In genomic region chr17:75535119-75535537, GRCh38 we compare ENCODE assay signal across 10 cellular contexts. TPM values are rescaled to one million over a fixed set of nuclear protein-coding genes. Genes with fewer than 3 reads are reported as not detected.
DNase-seq lines count a peak whose midpoint lies in the region; ATAC-seq and TF ChIP-seq lines count a peak whose summit lies in the region.
"Had no signal": no experiment of that assay in that cellular context is flagged by ENCODE, and none has a peak within 500 bp of the region (broad histone marks: within the 10 kb centered on the region; RNA-seq: fewer than 3 reads in every experiment).

No MANE protein-coding gene starts in this region.

- intact Hi-C loops in thyroid gland (cut with DNase I), result no loop called here

- no peaks in the 10 kb centered on the region for H3K9me3 Mint-ChIP-seq in CD4-positive, CD25-positive, alpha-beta regulatory T cell
- no peaks in the 10 kb centered on the region for H3K9me3 Mint-ChIP-seq in T-helper 2 cell treated with Interferon-gamma antibody and Interleukin-4, amounts not matched to agents 5 μg/mL and 100 μg/mL, for 36 hours

- WGBS in thyroid gland, 2 donors, result 82 to 86% methylated on average over 11 to 14 of the region's 15 CpGs

- H3K9me3 ChIP-seq in CD4-positive, CD25-positive, alpha-beta regulatory T cell (ENCODE audit: control insufficient read depth in 2 of 2, low read length in 2 of 2), result no peaks in the 10 kb centered on the region
- H3K9me3 ChIP-seq in thyroid gland, result no peaks in the 10 kb centered on the region
- H3K9me3 ChIP-seq: SJSA1 had no signal

- H3K27me3 Mint-ChIP-seq in CD4-positive, CD25-positive, alpha-beta regulatory T cell, result no peaks in the 10 kb centered on the region
- H3K27me3 Mint-ChIP-seq in T-helper 2 cell treated with Interferon-gamma antibody and Interleukin-4, amounts not matched to agents 5 μg/mL and 100 μg/mL, for 36 hours (ENCODE audit: low read depth), result no peaks in the 10 kb centered on the region

- H3K27me3 ChIP-seq in CD4-positive, CD25-positive, alpha-beta regulatory T cell (ENCODE audit: control insufficient read depth, insufficient read depth, low read length), result no peaks in the 10 kb centered on the region
- no peaks in the 10 kb centered on the region for H3K27me3 ChIP-seq in thyroid gland

- H3K4me3 ChIP-seq in CD4-positive, CD25-positive, alpha-beta regulatory T cell (ENCODE audit: low read depth, low read length), result no peak overlapping the region
- no peak overlapping the region for H3K4me3 ChIP-seq in thyroid gland (replicated peaks in 1 of 3)
- H3K4me3 ChIP-seq: SJSA1 had no signal

- H3K27ac ChIP-seq in CD4-positive, CD25-positive, alpha-beta regulatory T cell (ENCODE audit: insufficient read depth, low read length, poor library complexity, severe bottlenecking), result peak overlapping the region; percentile 69
- H3K27ac ChIP-seq in thyroid gland, result no peak overlapping the region
- H3K27ac ChIP-seq: SJSA1 had no signal

- peak; percentile 13 to 93 (median 55) for DNase-seq in CD4-positive, CD25-positive, alpha-beta regulatory T cell
- peak; percentile 64 for DNase-seq in T-helper 2 cell treated with Interferon-gamma antibody and Interleukin-4, amounts not matched to agents 5 μg/mL and 100 μg/mL, for 36 hours (ENCODE audit: low spot score)
- peak; percentile 39 for DNase-seq in activated naive CD4-positive, alpha-beta T cell treated with anti-CD3 and anti-CD28 coated beads, Interleukin-2, amount 50 U/mL, for 16 hours
- DNase-seq in omental fat pad (ENCODE audit: low spot score), result no peak
- DNase-seq in occipital lobe (lab: John Stamatoyannopoulos, UW), result no peak
- no peak for DNase-seq in thyroid gland
- no peak for DNase-seq in glomerular visceral epithelial cell (ENCODE audit: extremely low spot score)
- DNase-seq in DMS114 treated with DMSO at 0.1 percent for 48 hours (lab: John Stamatoyannopoulos, UW; ENCODE audit: unreplicated experiment), result no peak
- DNase-seq: midbrain had no signal

- TF ChIP-seq CTCF in omental fat pad (IDR thresholded peaks at IDR 0.05), result no peak
- no peak for TF ChIP-seq CTCF in thyroid gland (IDR thresholded peaks at IDR 0.05)

- no peak for TF ChIP-seq POLR2A in thyroid gland (IDR thresholded peaks at IDR 0.05)

- peaks cover 14% of the 10 kb centered on the region for H3K4me1 ChIP-seq in CD4-positive, CD25-positive, alpha-beta regulatory T cell (ENCODE audit: control insufficient read depth, insufficient read depth, low read length, poor library complexity, severe bottlenecking)
- H3K4me1 ChIP-seq in thyroid gland, result peaks cover 0 to 6% of the 10 kb centered on the region in 2 donors
- H3K4me1 ChIP-seq: SJSA1 had no signal

- H3K4me3 Mint-ChIP-seq in CD4-positive, CD25-positive, alpha-beta regulatory T cell, result peak overlapping the region in 3 of 4 donors; percentile 41 to 81 (median 48)
- H3K4me3 Mint-ChIP-seq in T-helper 2 cell treated with Interferon-gamma antibody and Interleukin-4, amounts not matched to agents 5 μg/mL and 100 μg/mL, for 36 hours, result peak overlapping the region; percentile 52

- H3K27ac Mint-ChIP-seq in CD4-positive, CD25-positive, alpha-beta regulatory T cell, result peak overlapping the region; percentile 91 to 98 (median 93)
- peak overlapping the region; percentile 86 for H3K27ac Mint-ChIP-seq in T-helper 2 cell treated with Interferon-gamma antibody and Interleukin-4, amounts not matched to agents 5 μg/mL and 100 μg/mL, for 36 hours

- peaks cover 4% of the 10 kb centered on the region for H3K36me3 Mint-ChIP-seq in CD4-positive, CD25-positive, alpha-beta regulatory T cell
- peaks cover 2% of the 10 kb centered on the region for H3K36me3 Mint-ChIP-seq in T-helper 2 cell treated with Interferon-gamma antibody and Interleukin-4, amounts not matched to agents 5 μg/mL and 100 μg/mL, for 36 hours (ENCODE audit: low read depth)

- H3K4me1 Mint-ChIP-seq in CD4-positive, CD25-positive, alpha-beta regulatory T cell, result peaks cover 0 to 33% (median 20%) of the 10 kb centered on the region in 4 donors
- H3K4me1 Mint-ChIP-seq in T-helper 2 cell treated with Interferon-gamma antibody and Interleukin-4, amounts not matched to agents 5 μg/mL and 100 μg/mL, for 36 hours (ENCODE audit: low read depth), result peaks cover 22% of the 10 kb centered on the region

- H3K36me3 ChIP-seq in CD4-positive, CD25-positive, alpha-beta regulatory T cell (ENCODE audit: control insufficient read depth, insufficient read depth, low read length), result no peaks in the 10 kb centered on the region
- H3K36me3 ChIP-seq in thyroid gland, result no peaks in the 10 kb centered on the region
- H3K36me3 ChIP-seq: SJSA1 had no signal

- ATAC-seq in CD4-positive, CD25-positive, alpha-beta regulatory T cell (ENCODE audit: low read depth in 2 of 2), result peak; percentile 95 to 98
- peak; percentile 13 for ATAC-seq in omental fat pad (ENCODE audit: low FRiP score)

RNA-seq across cellular contexts. Expression of gene LLGL2, which starts 9.6 kb away (rescaled TPM):
- 44.1 TPM for total RNA-seq in CD4-positive, CD25-positive, alpha-beta regulatory T cell
- polyA plus RNA-seq in CD4-positive, CD25-positive, alpha-beta regulatory T cell, result 10 to 100 TPM; 13.6 to 19.2 (median 16.8) TPM
- total RNA-seq in omental fat pad (10 to 100 TPM in 1 of 4 donors, 1 to 10 TPM in 3; 5.4 to 10.4 (median 6.7) TPM), occipital lobe (2.7 TPM), thyroid gland (10 to 100 TPM; 35.6 to 73.5 (median 53.8) TPM)

RNA-seq across cellular contexts. Expression of gene TSEN54, which starts 18.8 kb away (rescaled TPM):
- 35.2 TPM for total RNA-seq in CD4-positive, CD25-positive, alpha-beta regulatory T cell
- polyA plus RNA-seq in CD4-positive, CD25-positive, alpha-beta regulatory T cell, result 10 to 100 TPM; 42.7 to 54.6 (median 52.9) TPM
- total RNA-seq in omental fat pad, result 10 to 100 TPM in 3 of 4 donors, 1 to 10 TPM in 1; 9.4 to 33.3 (median 14.9) TPM
- total RNA-seq in occipital lobe, result 8.1 TPM
- 10 to 100 TPM; 11.6 to 46.6 (median 25.8) TPM for total RNA-seq in thyroid gland

RNA-seq across cellular contexts. Expression of gene CASKIN2, which starts 19.8 kb away (rescaled TPM):
- total RNA-seq in CD4-positive, CD25-positive, alpha-beta regulatory T cell, result 0.44 TPM
- polyA plus RNA-seq in CD4-positive, CD25-positive, alpha-beta regulatory T cell, result under 1 TPM in 1 of 4 donors, not detected in 3; 0.24 TPM
- total RNA-seq in omental fat pad (10 to 100 TPM in 3 of 4 donors, 1 to 10 TPM in 1; 6.7 to 61.5 (median 23.9) TPM), occipital lobe (4.8 TPM), thyroid gland (10 to 100 TPM; 15.0 to 87.2 (median 21.7) TPM)

RNA-seq across cellular contexts. Expression of gene MYO15B, which starts 52.5 kb away (rescaled TPM):
- total RNA-seq in CD4-positive, CD25-positive, alpha-beta regulatory T cell, result 117 TPM
- 1 to 10 TPM in 2 of 4 donors, under 1 TPM in 2; 0.95 to 1.1 (median 1.0) TPM for polyA plus RNA-seq in CD4-positive, CD25-positive, alpha-beta regulatory T cell
- total RNA-seq in omental fat pad (100 to 1,000 TPM in 1 of 4 donors, 10 to 100 TPM in 3; 58.4 to 187 (median 74.3) TPM), occipital lobe (15.9 TPM), thyroid gland (100 to 1,000 TPM in 2 of 4 donors, 10 to 100 TPM in 2; 64.9 to 209 (median 120) TPM)

Comparison
In these comparisons a context has a peak if more than half of its experiments do, and no peak if none do; other contexts are left out.
1. DNase-seq: peak in CD4-positive, CD25-positive, alpha-beta regulatory T cell (3 of 3), T-helper 2 cell treated with Interferon-gamma antibody and Interleukin-4, amounts not matched to agents 5 μg/mL and 100 μg/mL, for 36 hours (single experiment) and activated naive CD4-positive, alpha-beta T cell treated with anti-CD3 and anti-CD28 coated beads, Interleukin-2, amount 50 U/mL, for 16 hours (single experiment); none in omental fat pad (single experiment), occipital lobe (single experiment), thyroid gland (0 of 2), glomerular visceral epithelial cell (single experiment) and DMS114 treated with DMSO at 0.1 percent for 48 hours (single experiment).